Comparison of ENCODE assay signal across 2 cellular contexts in genomic region chr2:135807874-135808273, GRCh38. TPM values are rescaled to one million over a fixed set of nuclear protein-coding genes. Genes with fewer than 3 reads are reported as not detected.
"Had no signal": no experiment of that assay in that cellular context is flagged by ENCODE, and none has a peak within 500 bp of the region (broad histone marks: within the 10 kb centered on the region; RNA-seq: fewer than 3 reads in every experiment).

No MANE protein-coding gene starts in this region.

RNA-seq across cellular contexts. Expression of gene LCT, which starts 29.1 kb away (rescaled TPM):
- total RNA-seq: M059J, MCF 10A had no signal
